13 cellular contexts compared by ENCODE assay signal in genomic region chr20:25285091-25285647, GRCh38. TPM values are rescaled to one million over a fixed set of nuclear protein-coding genes. Genes with fewer than 3 reads are reported as not detected.
DNase-seq lines count a peak whose midpoint lies in the region; ATAC-seq, FAIRE-seq and TF ChIP-seq lines count a peak whose summit lies in the region.
"Had no signal": no experiment of that assay in that cellular context is flagged by ENCODE, and none has a peak within 500 bp of the region (broad histone marks: within the 10 kb centered on the region; RNA-seq: fewer than 3 reads in every experiment).

No MANE protein-coding gene starts in this region.

- no peak for TF ChIP-seq POLR2A in K562 (conservative IDR thresholded peaks at IDR 0.05)

- peaks cover 4% of the 10 kb centered on the region for H3K36me3 Mint-ChIP-seq in activated naive CD8-positive, alpha-beta T cell treated with anti-CD3 and anti-CD28 coated beads, Interleukin-2, amount 10 ng/mL, durations not matched to agents 7 days and 5 days
- no peaks in the 10 kb centered on the region for H3K36me3 Mint-ChIP-seq in activated naive CD8-positive, alpha-beta T cell treated with anti-CD3 and anti-CD28 coated beads for 36 hours

- no peak overlapping the region for H3K4me3 Mint-ChIP-seq in activated naive CD8-positive, alpha-beta T cell treated with anti-CD3 and anti-CD28 coated beads, Interleukin-2, amount 10 ng/mL, durations not matched to agents 7 days and 5 days
- no peak overlapping the region for H3K4me3 Mint-ChIP-seq in activated naive CD8-positive, alpha-beta T cell treated with anti-CD3 and anti-CD28 coated beads for 36 hours

- no peaks in the 10 kb centered on the region for H3K9me3 ChIP-seq in K562 (replicated peaks; ENCODE audit: control insufficient read depth, insufficient read depth, low read depth, low read length)
- no peaks in the 10 kb centered on the region for H3K9me3 ChIP-seq in left lung
- H3K9me3 ChIP-seq: uterus had no signal

- in situ Hi-C loops in K562 (cut with MboI): no loop called here

- peak; percentile 10 for DNase-seq in activated naive CD8-positive, alpha-beta T cell treated with anti-CD3 and anti-CD28 coated beads, Interleukin-2, amount 10 ng/mL, durations not matched to agents 7 days and 5 days
- DNase-seq in activated naive CD8-positive, alpha-beta T cell treated with anti-CD3 and anti-CD28 coated beads for 36 hours: no peak
- peak in 1 of 4 experiments; percentile 16 for DNase-seq in K562 (ENCODE audit: extremely low read depth in 1 of 4, low spot score in 3 of 4)
- DNase-seq in left lung: peak; percentile 26 to 51
- DNase-seq in ureter (ENCODE audit: low spot score): peak; percentile 39
- no peak for DNase-seq in kidney tubule cell (ENCODE audit: low spot score)
- no peak for DNase-seq in NCI-H2227 (lab: John Stamatoyannopoulos, UW; ENCODE audit: unreplicated experiment)
- DNase-seq in epidermal melanocyte (ENCODE audit: insufficient read length, low spot score): no peak
- DNase-seq: effector CD8-positive, alpha-beta T cell; NCI-H1092; NK-92 treated with Interleukin-12 subunit alpha and Interleukin-12 subunit beta, amount 100 ng/mL, for 24 hours had no signal

- no peaks in the 10 kb centered on the region for H4K20me1 ChIP-seq in K562 (replicated peaks; ENCODE audit: control insufficient read depth, insufficient read depth, low read length)

- no TSS peak for BruUV-seq in K562 (replicated peaks; lab: Mats Ljungman, UMichigan)

- H3K4me2 ChIP-seq in K562 (ENCODE audit: insufficient read depth, low read length): no peak overlapping the region

- no peaks in the 10 kb centered on the region for H3K4me1 Mint-ChIP-seq in activated naive CD8-positive, alpha-beta T cell treated with anti-CD3 and anti-CD28 coated beads, Interleukin-2, amount 10 ng/mL, durations not matched to agents 7 days and 5 days
- no peaks in the 10 kb centered on the region for H3K4me1 Mint-ChIP-seq in activated naive CD8-positive, alpha-beta T cell treated with anti-CD3 and anti-CD28 coated beads for 36 hours

- no peaks in the 10 kb centered on the region for H3K27me3 ChIP-seq in K562 (ENCODE audit: control insufficient read depth in 2 of 2, insufficient read depth in 2 of 2, low read length in 2 of 2)
- no peaks in the 10 kb centered on the region for H3K27me3 ChIP-seq in left lung
- H3K27me3 ChIP-seq: uterus had no signal

- no peaks in the 10 kb centered on the region for H3K27me3 Mint-ChIP-seq in activated naive CD8-positive, alpha-beta T cell treated with anti-CD3 and anti-CD28 coated beads, Interleukin-2, amount 10 ng/mL, durations not matched to agents 7 days and 5 days
- H3K27me3 Mint-ChIP-seq in activated naive CD8-positive, alpha-beta T cell treated with anti-CD3 and anti-CD28 coated beads for 36 hours: no peaks in the 10 kb centered on the region

- no peak overlapping the region for H2AFZ ChIP-seq in K562 (ENCODE audit: low read depth, low read length)

- H3K36me3 ChIP-seq in K562 (ENCODE audit: control insufficient read depth, insufficient read depth, low read length): peaks cover 5% of the 10 kb centered on the region; the same call in 2 of the 3 replicates
- H3K36me3 ChIP-seq in left lung: peaks cover 0 to 99% of the 10 kb centered on the region in 2 donors
- H3K36me3 ChIP-seq: uterus had no signal

- no peak for TF ChIP-seq EP300 in K562 (IDR thresholded peaks at IDR 0.05; ENCODE audit: low read length)

- no peak for FAIRE-seq in K562 (lab: Jason Lieb, UNC)

- TF ChIP-seq RAD21 in K562 (CRISPR knock-in tag; conservative IDR thresholded peaks at IDR 0.05 in 1 of 2, IDR thresholded peaks at IDR 0.05 in 1 of 2): no peak

- intact Hi-C loops in K562 (cut with micrococcal nuclease): no loop called here
- intact Hi-C loops in left lung (cut with DNase I): no loop called here

- no peaks in the 10 kb centered on the region for H3K79me2 ChIP-seq in K562 (ENCODE audit: control insufficient read depth, insufficient read depth, low read length)

- H3K9ac ChIP-seq in K562 (ENCODE audit: insufficient read depth in 1 of 2, low read depth in 2 of 2, low read length in 2 of 2): no peak overlapping the region

- no peak for ATAC-seq in activated naive CD8-positive, alpha-beta T cell treated with anti-CD3 and anti-CD28 coated beads, Interleukin-2, amount 10 ng/mL, durations not matched to agents 7 days and 5 days (ENCODE audit: low read depth)
- ATAC-seq in K562 (peak; percentile 50; the same call in 1 of the 3 replicates), left lung (no peak)

- H3K27ac ChIP-seq in K562 (ENCODE audit: extremely low read depth, low read depth, low read length): no peak overlapping the region
- no peak overlapping the region for H3K27ac ChIP-seq in left lung
- H3K27ac ChIP-seq: skin epidermis, uterus had no signal

- H3K9me1 ChIP-seq in K562 (ENCODE audit: control insufficient read depth, insufficient read depth, low read length): no peaks in the 10 kb centered on the region

- peak overlapping the region; percentile 13 for H3K27ac Mint-ChIP-seq in activated naive CD8-positive, alpha-beta T cell treated with anti-CD3 and anti-CD28 coated beads, Interleukin-2, amount 10 ng/mL, durations not matched to agents 7 days and 5 days
- no peak overlapping the region for H3K27ac Mint-ChIP-seq in activated naive CD8-positive, alpha-beta T cell treated with anti-CD3 and anti-CD28 coated beads for 36 hours

- WGBS in K562 (ENCODE audit: insufficient coverage, low coverage, missing lambda C conversion rate): 68% methylated on average over 16 of the region's 26 CpGs

- TF ChIP-seq CTCF in K562 (IDR thresholded peaks at IDR 0.05 in 2 of 3, conservative IDR thresholded peaks at IDR 0.05 in 1 of 3; ENCODE audit: insufficient read depth in 2 of 3, low read depth in 1 of 3, low read length in 3 of 3) (no peak), left lung (IDR thresholded peaks at IDR 0.05) (no peak)

- POLR2A ChIA-PET in activated naive CD8-positive, alpha-beta T cell treated with anti-CD3 and anti-CD28 coated beads, Interleukin-2, amount 10 ng/mL, durations not matched to agents 7 days and 5 days (lab: Charles Lee): no interaction called here
- POLR2A ChIA-PET in K562 (lab: Yijun Ruan, JAX): interaction anchor here (0.6 kb wide), 1 partner anchor 35 kb away, joined by 4 read pairs; no protein-coding TSS in a partner anchor

- H3K9me3 Mint-ChIP-seq in activated naive CD8-positive, alpha-beta T cell treated with anti-CD3 and anti-CD28 coated beads, Interleukin-2, amount 10 ng/mL, durations not matched to agents 7 days and 5 days: no peaks in the 10 kb centered on the region
- H3K9me3 Mint-ChIP-seq in activated naive CD8-positive, alpha-beta T cell treated with anti-CD3 and anti-CD28 coated beads for 36 hours: no peaks in the 10 kb centered on the region

- no peaks in the 10 kb centered on the region for H3K4me1 ChIP-seq in K562 (replicated peaks in 1 of 2; ENCODE audit: control insufficient read depth in 2 of 2, insufficient read depth in 2 of 2, low read length in 2 of 2)
- H3K4me1 ChIP-seq in left lung: no peaks in the 10 kb centered on the region
- H3K4me1 ChIP-seq: uterus had no signal

- H3K4me3 ChIP-seq in K562: no peak overlapping the region
- H3K4me3 ChIP-seq in left lung: no peak overlapping the region
- H3K4me3 ChIP-seq: skin epidermis, uterus had no signal

- CTCF ChIA-PET in K562 (lab: Yijun Ruan, JAX; ENCODE audit: low intra/inter-chr PET ratio): no interaction called here

TF ChIP-seq in K562, 482 proteins besides CTCF, POLR2A, EP300 and RAD21 (continues in another document):
- peak; percentile 88 for TF ChIP-seq ZBTB33 (CRISPR knock-in tag; IDR thresholded peaks at IDR 0.05)
- no peak for TF ChIP-seq ZNF124 (CRISPR knock-in tag; IDR thresholded peaks at IDR 0.05)
- no peak for TF ChIP-seq ZNF212 (CRISPR knock-in tag; IDR thresholded peaks at IDR 0.05)
- no peak for TF ChIP-seq IFI16 (CRISPR knock-in tag; IDR thresholded peaks at IDR 0.05)
- TF ChIP-seq ZNF282 (CRISPR knock-in tag; IDR thresholded peaks at IDR 0.05): no peak
- TF ChIP-seq CXXC5 (CRISPR knock-in tag; IDR thresholded peaks at IDR 0.05): no peak

RNA-seq across cellular contexts. Expression of gene PYGB, which starts 37.3 kb away (rescaled TPM):
- total RNA-seq in activated naive CD8-positive, alpha-beta T cell treated with anti-CD3 and anti-CD28 coated beads, Interleukin-2, amount 10 ng/mL, durations not matched to agents 7 days and 5 days: 10 to 100 TPM; 29.3 to 29.5 TPM
- 10 to 100 TPM; 30.3 to 31.0 TPM for total RNA-seq in activated naive CD8-positive, alpha-beta T cell treated with anti-CD3 and anti-CD28 coated beads for 36 hours
- 15.0 and 42.9 TPM in 2 replicates for total RNA-seq in K562 (2011; cell fraction: chromatin; rRNA removed; ENCODE audit: low replicate concordance)
- 22.9 and 27.7 TPM in 2 replicates for total RNA-seq in K562 (2011; cell fraction: nucleolus; rRNA removed)
- total RNA-seq in K562 (2011; cell fraction: nucleoplasm; rRNA removed): 11.8 and 15.2 TPM in 2 replicates
- total RNA-seq in K562 (2014; rRNA removed): 12.4 and 13.0 TPM in 2 replicates
- total RNA-seq in K562 (2014; rRNA removed; fragmentation: Illumina TruSeq; extraction: Trizol): 4.1 and 4.7 TPM in 2 replicates
- total RNA-seq in K562 (2015; rRNA removed; fragmentation: Illumina TruSeq; extraction: Trizol): 9.8 and 10.8 TPM in 2 replicates
- total RNA-seq in K562 (2021): 16.1 and 18.0 TPM in 2 replicates
- polyA plus RNA-seq in K562 (2011; rRNA removed): 7.3 and 8.2 TPM in 2 replicates
- 8.5 and 12.3 TPM in 2 replicates for polyA plus RNA-seq in K562 (2011; cell fraction: cytosol; rRNA removed)
- polyA plus RNA-seq in K562 (2011; cell fraction: nucleus; rRNA removed): 42.5 and 55.1 TPM in 2 replicates
- polyA plus RNA-seq in K562 (2012): 12.7 and 36.7 TPM in 2 replicates
- polyA plus RNA-seq in K562 (2014; fragmentation: Illumina TruSeq; extraction: Trizol): 10.2 and 11.3 TPM in 2 replicates
- under 1 TPM; 0.34 to 0.46 TPM for polyA plus RNA-seq in K562 (2014; fragmentation: Nextera tagmentation; extraction: Ambion mirVana)
- polyA plus RNA-seq in K562 (2014; rRNA removed): 12.3 and 16.0 TPM in 2 replicates
- 5.7 and 8.6 TPM in 2 replicates for polyA minus RNA-seq in K562 (2011; rRNA and poly(A)+ RNA removed)
- 8.7 and 9.1 TPM in 2 replicates for polyA minus RNA-seq in K562 (2011; cell fraction: cytosol; rRNA and poly(A)+ RNA removed)
- 11.4 and 14.6 TPM in 2 replicates for polyA minus RNA-seq in K562 (2011; cell fraction: nucleus; rRNA and poly(A)+ RNA removed)
- total RNA-seq in left lung: 10 to 100 TPM; 78.2 to 81.3 TPM
- total RNA-seq in ureter: 109 TPM

Comparison
In these comparisons a context has a peak if more than half of its experiments do, and no peak if none do; other contexts are left out.
1. DNase-seq: peak in activated naive CD8-positive, alpha-beta T cell treated with anti-CD3 and anti-CD28 coated beads, Interleukin-2, amount 10 ng/mL, durations not matched to agents 7 days and 5 days (single experiment), left lung (2 of 2) and ureter (single experiment); none in activated naive CD8-positive, alpha-beta T cell treated with anti-CD3 and anti-CD28 coated beads for 36 hours (single experiment), kidney tubule cell (single experiment), NCI-H2227 (single experiment) and epidermal melanocyte (single experiment).